ENCODE assay signal across 17 cellular contexts in the genomic region with DNA sequence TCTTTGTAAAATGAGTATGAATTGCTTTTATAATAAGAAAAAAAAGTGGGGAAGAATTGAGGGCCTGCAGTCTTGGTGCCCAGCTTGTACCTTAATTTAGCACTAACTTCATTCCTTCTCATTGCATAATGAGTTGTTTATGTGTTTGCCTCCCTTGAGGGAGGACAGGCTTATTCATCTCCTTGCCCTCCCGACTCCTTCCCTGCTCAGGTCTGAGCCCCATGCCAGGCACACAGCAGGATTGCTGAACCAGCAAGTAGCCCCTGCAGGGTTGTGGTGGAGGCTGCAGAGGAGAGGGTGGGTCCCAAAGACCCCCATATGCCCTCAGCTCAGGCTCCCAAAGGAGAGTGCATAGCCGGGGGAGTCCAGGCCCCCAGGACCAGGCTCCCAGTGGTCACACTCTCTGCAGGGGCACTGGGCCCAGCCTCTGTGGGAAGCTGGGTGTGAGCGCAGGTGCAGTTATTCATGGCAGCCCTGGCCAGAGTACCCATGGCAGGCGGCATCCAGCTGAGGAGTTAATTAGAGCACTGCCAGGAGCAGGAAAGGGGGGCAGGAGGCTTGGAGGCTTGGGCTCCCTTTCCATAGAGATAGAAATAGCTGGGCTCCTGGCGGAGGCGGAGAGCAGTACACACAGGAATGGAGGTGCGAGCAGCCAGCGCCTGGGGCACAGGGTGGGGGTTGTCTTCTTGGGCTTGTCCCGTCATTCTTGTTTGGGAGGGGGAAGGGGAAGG. TPM values are rescaled to one million over a fixed set of nuclear protein-coding genes. Genes with fewer than 3 reads are reported as not detected.
DNase-seq lines count a peak whose midpoint lies in the region; ATAC-seq and TF ChIP-seq lines count a peak whose summit lies in the region.
"Had no signal": no experiment of that assay in that cellular context is flagged by ENCODE, and none has a peak within 500 bp of the region (broad histone marks: within the 10 kb centered on the region; RNA-seq: fewer than 3 reads in every experiment).

No MANE protein-coding gene starts in this region.

- intact Hi-C loops in mucosa of descending colon (cut with DNase I, micrococcal nuclease): no loop called here

- no peaks in the 10 kb centered on the region for H3K27me3 ChIP-seq in H7 (ENCODE audit: control insufficient read depth, insufficient read depth, low read length)
- peaks cover 0 to 54% (median 0%) of the 10 kb centered on the region in 3 experiments for H3K27me3 ChIP-seq in neuronal stem cell (ENCODE audit: control insufficient read depth in 3 of 3, insufficient read depth in 3 of 3, low read depth in 1 of 3, low read length in 3 of 3)
- H3K27me3 ChIP-seq: BLaER1, tibial nerve had no signal

- H3K4me1 ChIP-seq in neuronal stem cell (ENCODE audit: control insufficient read depth in 2 of 2, insufficient read depth in 1 of 2, low read depth in 1 of 2, low read length in 2 of 2) (peaks cover 0 to 16% of the 10 kb centered on the region in 2 donors), mucosa of descending colon (ENCODE audit: low read depth) (no peaks in the 10 kb centered on the region)

- H3K4me2 ChIP-seq in neuronal stem cell (ENCODE audit: insufficient read depth, low read length, poor library complexity, severe bottlenecking): no peak overlapping the region
- H3K4me2 ChIP-seq: BLaER1 had no signal

- H3K27ac ChIP-seq in neuronal stem cell (replicated peaks; ENCODE audit: low read length): no peak overlapping the region
- H3K27ac ChIP-seq: BLaER1, tibial nerve had no signal

- H3K4me3 ChIP-seq in H7 (ENCODE audit: insufficient read depth, low read depth, low read length) (no peak overlapping the region), choroid plexus epithelial cell (ENCODE audit: low read depth, low read length) (no peak overlapping the region), neuronal stem cell (ENCODE audit: low read length in 2 of 2) (no peak overlapping the region), mucosa of descending colon (no peak overlapping the region)
- H3K4me3 ChIP-seq: BLaER1, tibial nerve had no signal

- no peak overlapping the region for H3K4ac ChIP-seq in neuronal stem cell (ENCODE audit: low read length)

- H3K9ac ChIP-seq in neuronal stem cell (ENCODE audit: low read depth, low read length, poor library complexity): no peak overlapping the region
- H3K9ac ChIP-seq: BLaER1 had no signal

- H3K9me3 ChIP-seq in neuronal stem cell (replicated peaks in 1 of 2; ENCODE audit: control insufficient read depth in 2 of 2, insufficient read depth in 1 of 2, low read depth in 1 of 2, low read length in 2 of 2): no peaks in the 10 kb centered on the region
- H3K9me3 ChIP-seq in mucosa of descending colon: no peaks in the 10 kb centered on the region
- H3K9me3 ChIP-seq: BLaER1, tibial nerve had no signal

- no peak overlapping the region for H2BK12ac ChIP-seq in neuronal stem cell (ENCODE audit: low read length)

- H2BK120ac ChIP-seq in neuronal stem cell (ENCODE audit: low read depth, low read length): no peak overlapping the region

- no peak for TF ChIP-seq CTCF in choroid plexus epithelial cell (conservative IDR thresholded peaks at IDR 0.05; ENCODE audit: low read depth, low read length)
- TF ChIP-seq CTCF in mucosa of descending colon (IDR thresholded peaks at IDR 0.05): no peak

- peaks cover 45% of the 10 kb centered on the region for H3K27me3 Mint-ChIP-seq in stimulated activated memory B cell treated with anti-CD40 and anti-IgM and Interleukin-4, amounts not matched to agents 10 μg/mL and 1 μg/mL and 100 μg/mL, for 72 hours

- H3K4me3 Mint-ChIP-seq in stimulated activated memory B cell treated with anti-CD40 and anti-IgM and Interleukin-4, amounts not matched to agents 10 μg/mL and 1 μg/mL and 100 μg/mL, for 72 hours: no peak overlapping the region
- H3K4me3 Mint-ChIP-seq: nephron had no signal

- no peak overlapping the region for H2BK5ac ChIP-seq in neuronal stem cell (ENCODE audit: low read length)

- no peak overlapping the region for H4K8ac ChIP-seq in neuronal stem cell (ENCODE audit: low read depth, low read length)

- H3K36me3 Mint-ChIP-seq in stimulated activated memory B cell treated with anti-CD40 and anti-IgM and Interleukin-4, amounts not matched to agents 10 μg/mL and 1 μg/mL and 100 μg/mL, for 72 hours: no peaks in the 10 kb centered on the region
- H3K36me3 Mint-ChIP-seq: activated naive CD4-positive, alpha-beta T cell treated with anti-CD3 and anti-CD28 coated beads, Interleukin-2, amount 50 U/mL, for 72 hours had no signal

- no peak overlapping the region for H4K91ac ChIP-seq in neuronal stem cell (ENCODE audit: low read depth, low read length, poor library complexity)

- no peak overlapping the region for H3K27ac Mint-ChIP-seq in stimulated activated memory B cell treated with anti-CD40 and anti-IgM and Interleukin-4, amounts not matched to agents 10 μg/mL and 1 μg/mL and 100 μg/mL, for 72 hours
- H3K27ac Mint-ChIP-seq: activated naive CD4-positive, alpha-beta T cell treated with anti-CD3 and anti-CD28 coated beads, Interleukin-2, amount 50 U/mL, for 72 hours; nephron had no signal

- H3K18ac ChIP-seq in neuronal stem cell (ENCODE audit: low read length): peak overlapping the region; percentile 34

- H2AK5ac ChIP-seq in neuronal stem cell (ENCODE audit: low read depth, low read length): peak overlapping the region; percentile 58

- H3K36me3 ChIP-seq in H7 (replicated peaks; ENCODE audit: control insufficient read depth, insufficient read depth, low read length): no peaks in the 10 kb centered on the region
- H3K36me3 ChIP-seq in neuronal stem cell (replicated peaks in 1 of 2; ENCODE audit: control insufficient read depth in 2 of 2, insufficient read depth in 2 of 2, low read length in 2 of 2): no peaks in the 10 kb centered on the region
- H3K36me3 ChIP-seq in mucosa of descending colon (ENCODE audit: low read depth): no peaks in the 10 kb centered on the region
- H3K36me3 ChIP-seq: BLaER1, tibial nerve had no signal

- no peaks in the 10 kb centered on the region for H3K9me3 Mint-ChIP-seq in stimulated activated memory B cell treated with anti-CD40 and anti-IgM and Interleukin-4, amounts not matched to agents 10 μg/mL and 1 μg/mL and 100 μg/mL, for 72 hours
- H3K9me3 Mint-ChIP-seq: activated naive CD4-positive, alpha-beta T cell treated with anti-CD3 and anti-CD28 coated beads, Interleukin-2, amount 50 U/mL, for 72 hours; nephron had no signal

- H2AFZ ChIP-seq in neuronal stem cell (ENCODE audit: low read length): no peak overlapping the region

- no peak overlapping the region for H3K23ac ChIP-seq in neuronal stem cell (ENCODE audit: low read depth, low read length, poor library complexity)

- WGBS in neuronal stem cell (ENCODE audit: extremely low coverage in 2 of 2, insufficient read length in 2 of 2, insufficient replicate concordance in 1 of 2), 2 donors: no CpG with 5 or more reads among the region's 9 CpGs

- no peaks in the 10 kb centered on the region for H3K79me1 ChIP-seq in neuronal stem cell (ENCODE audit: low read depth, low read length)

- peak; percentile 84 for DNase-seq in H7
- DNase-seq in NCI-H146 (lab: John Stamatoyannopoulos, UW): peak; percentile 92
- peak; percentile 6 for DNase-seq in choroid plexus epithelial cell (ENCODE audit: low read depth)
- DNase-seq in neuronal stem cell (ENCODE audit: low spot score): no peak
- DNase-seq in DMS79 treated with DMSO at 0.1 percent for 48 hours (lab: John Stamatoyannopoulos, UW): no peak
- no peak for DNase-seq in mucosa of descending colon
- DNase-seq: activated CD4-positive, alpha-beta T cell treated with anti-CD3 and anti-CD28 coated beads, Interleukin-2, amount 50 U/mL, for 4 hours; activated T-cell treated with anti-CD3 and anti-CD28 coated beads, Interleukin-2, amount 50 U/mL, for 1 hour; stimulated activated CD4-positive, alpha-beta T cell treated with anti-CD3 and anti-CD28 coated beads, Interleukin-4, amount 100 ng/mL, for 1 hour had no signal

- ATAC-seq in stimulated activated memory B cell treated with anti-CD40 and anti-IgM and Interleukin-4, amounts not matched to agents 10 μg/mL and 1 μg/mL and 100 μg/mL, for 72 hours: no peak
- ATAC-seq in mucosa of descending colon: no peak

- H2BK15ac ChIP-seq in neuronal stem cell (ENCODE audit: low read length): peak overlapping the region; percentile 6

- no peaks in the 10 kb centered on the region for H3K4me1 Mint-ChIP-seq in stimulated activated memory B cell treated with anti-CD40 and anti-IgM and Interleukin-4, amounts not matched to agents 10 μg/mL and 1 μg/mL and 100 μg/mL, for 72 hours

- no peak overlapping the region for H3K14ac ChIP-seq in neuronal stem cell (ENCODE audit: low read length)

RNA-seq across cellular contexts. Expression of a gene that starts 28.2 kb away (rescaled TPM):
- total RNA-seq in H7 (2014; rRNA removed; shearing (Covaris generic)): 0.04 TPM in 1 of 2 replicates, not detected in the other
- under 0.01 TPM for polyA plus RNA-seq in neuronal stem cell (2013, experiment 1 of 2)
- polyA plus RNA-seq in neuronal stem cell (2013, experiment 2 of 2): 0.01 TPM
- total RNA-seq in mucosa of descending colon: under 1 TPM; 0.29 to 0.92 (median 0.63) TPM

RNA-seq across cellular contexts. Expression of a gene that starts 49.7 kb away (rescaled TPM):
- 1.9 and 2.3 TPM in 2 replicates for total RNA-seq in H7 (2014; rRNA removed; shearing (Covaris generic))
- polyA plus RNA-seq in neuronal stem cell (2013, experiment 1 of 2): 0.06 TPM
- 0.07 TPM for polyA plus RNA-seq in neuronal stem cell (2013, experiment 2 of 2)
- total RNA-seq in mucosa of descending colon: 10 to 100 TPM in 1 of 3 donors, 1 to 10 TPM in 1, under 1 TPM in 1; 0.41 to 23.0 (median 1.0) TPM
- total RNA-seq: activated naive CD4-positive, alpha-beta T cell treated with anti-CD3 and anti-CD28 coated beads, Interleukin-2, amount 50 U/mL, for 72 hours; bronchial epithelial cell; HT-29; lung microvascular endothelial cell had no signal

Comparison
In these comparisons a context has a peak if more than half of its experiments do, and no peak if none do; other contexts are left out.
1. DNase-seq: peak in H7 (single experiment), NCI-H146 (single experiment) and choroid plexus epithelial cell (single experiment); none in neuronal stem cell (single experiment), DMS79 treated with DMSO at 0.1 percent for 48 hours (single experiment) and mucosa of descending colon (0 of 3).